In the genomic region with DNA sequence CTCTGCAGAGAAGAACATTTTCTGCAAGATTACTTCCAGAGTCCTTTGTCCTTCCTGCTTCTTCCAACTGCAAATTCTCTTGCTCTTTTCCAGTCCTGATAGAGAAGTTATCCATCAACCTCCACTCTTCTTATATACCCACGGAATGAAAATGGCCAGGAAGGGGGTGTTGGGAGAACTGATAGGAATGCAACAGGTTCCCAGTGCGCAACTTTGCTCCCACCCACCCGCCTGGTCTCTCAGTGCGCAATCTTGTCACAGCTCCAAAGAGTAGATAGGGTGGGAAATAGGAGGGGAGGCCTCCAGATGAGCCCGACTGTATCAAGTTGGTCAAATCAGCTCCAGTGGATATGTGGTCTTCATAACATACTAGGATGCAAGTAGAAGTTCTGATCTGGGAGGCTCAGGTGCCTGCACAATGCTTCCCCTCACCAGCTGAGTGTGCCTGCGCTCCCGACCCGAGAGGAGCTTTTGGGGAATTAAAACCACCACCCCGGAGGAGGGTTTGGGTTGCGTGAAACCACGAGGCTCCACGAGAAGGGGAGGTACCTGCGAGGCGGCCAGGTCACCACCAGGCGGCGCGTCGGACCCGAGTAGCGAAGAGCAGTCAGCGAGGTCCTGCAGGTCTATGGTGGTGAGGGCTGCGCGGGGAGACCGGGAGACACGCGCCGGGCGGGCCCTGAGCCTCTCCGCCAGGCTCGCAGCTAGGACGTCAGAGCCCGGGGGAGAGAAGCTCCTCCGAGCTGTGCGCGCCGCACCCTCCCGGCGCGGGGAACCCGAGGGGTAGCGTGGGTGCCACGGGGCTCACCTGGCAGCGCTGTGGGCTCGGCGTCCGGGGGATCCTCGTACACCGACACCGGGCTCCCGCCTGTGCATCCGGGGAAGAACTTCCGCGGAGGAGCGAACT, we compare ENCODE assay signal across 1 cellular context.
TF ChIP-seq lines count a peak whose summit lies in the region.

No MANE protein-coding gene starts in this region.

TF ChIP-seq in HEK293, 187 proteins besides CTCF, POLR2A, EP300 and RAD21 (continued from another document):
- TF ChIP-seq, protein P1, sequence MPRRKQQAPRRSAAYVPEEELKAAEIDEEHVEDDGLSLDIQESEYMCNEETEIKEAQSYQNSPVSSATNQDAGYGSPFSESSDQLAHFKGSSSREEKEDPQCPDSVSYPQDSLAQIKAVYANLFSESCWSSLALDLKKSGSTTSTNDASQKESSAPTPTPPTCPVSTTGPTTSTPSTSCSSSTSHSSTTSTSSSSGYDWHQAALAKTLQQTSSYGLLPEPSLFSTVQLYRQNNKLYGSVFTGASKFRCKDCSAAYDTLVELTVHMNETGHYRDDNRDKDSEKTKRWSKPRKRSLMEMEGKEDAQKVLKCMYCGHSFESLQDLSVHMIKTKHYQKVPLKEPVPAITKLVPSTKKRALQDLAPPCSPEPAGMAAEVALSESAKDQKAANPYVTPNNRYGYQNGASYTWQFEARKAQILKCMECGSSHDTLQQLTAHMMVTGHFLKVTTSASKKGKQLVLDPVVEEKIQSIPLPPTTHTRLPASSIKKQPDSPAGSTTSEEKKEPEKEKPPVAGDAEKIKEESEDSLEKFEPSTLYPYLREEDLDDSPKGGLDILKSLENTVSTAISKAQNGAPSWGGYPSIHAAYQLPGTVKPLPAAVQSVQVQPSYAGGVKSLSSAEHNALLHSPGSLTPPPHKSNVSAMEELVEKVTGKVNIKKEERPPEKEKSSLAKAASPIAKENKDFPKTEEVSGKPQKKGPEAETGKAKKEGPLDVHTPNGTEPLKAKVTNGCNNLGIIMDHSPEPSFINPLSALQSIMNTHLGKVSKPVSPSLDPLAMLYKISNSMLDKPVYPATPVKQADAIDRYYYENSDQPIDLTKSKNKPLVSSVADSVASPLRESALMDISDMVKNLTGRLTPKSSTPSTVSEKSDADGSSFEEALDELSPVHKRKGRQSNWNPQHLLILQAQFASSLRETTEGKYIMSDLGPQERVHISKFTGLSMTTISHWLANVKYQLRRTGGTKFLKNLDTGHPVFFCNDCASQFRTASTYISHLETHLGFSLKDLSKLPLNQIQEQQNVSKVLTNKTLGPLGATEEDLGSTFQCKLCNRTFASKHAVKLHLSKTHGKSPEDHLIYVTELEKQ (tag by site-specific recombination; IDR thresholded peaks at IDR 0.05; ENCODE audit: borderline replicate concordance), result no peak
- TF ChIP-seq ELK4 (IDR thresholded peaks at IDR 0.05; ENCODE audit: borderline replicate concordance, low read depth, low read length) (no peak), ZSCAN5A (tag by site-specific recombination; IDR thresholded peaks at IDR 0.05) (no peak; the same call in 1 of the 2 replicates), AEBP2 (tag by site-specific recombination; IDR thresholded peaks at IDR 0.05; ENCODE audit: borderline replicate concordance) (no peak), SP2 (tag by site-specific recombination; IDR thresholded peaks at IDR 0.05) (no peak; the same call in 1 of the 2 replicates), ZNF155 (tag by site-specific recombination; IDR thresholded peaks at IDR 0.05) (no peak), ZNF707 (tag by site-specific recombination; IDR thresholded peaks at IDR 0.05) (no peak)
